ENCODE assay signal across 9 cellular contexts in genomic region chr4:146916479-146917076, GRCh38. TPM values are rescaled to one million over a fixed set of nuclear protein-coding genes. Genes with fewer than 3 reads are reported as not detected.
A peak's percentile ranks its signal among the peaks of the same experiment; 100 is the strongest.
DNase-seq lines count a peak whose midpoint lies in the region; ATAC-seq and TF ChIP-seq lines count a peak whose summit lies in the region.
"Had no signal": no experiment of that assay in that cellular context is flagged by ENCODE, and none has a peak within 500 bp of the region (broad histone marks: within the 10 kb centered on the region; RNA-seq: fewer than 3 reads in every experiment).

No MANE protein-coding gene starts in this region.

- DNase-seq in BE2C (peak; percentile 27), GM13976 (ENCODE audit: low spot score) (peak; percentile 6), MM.1S (peak; percentile 32), adrenal gland (peak in 3 of 7 donors; percentile 28 to 39 (median 30)), iris pigment epithelial cell (ENCODE audit: low read depth) (peak; percentile 49), iPS-NIHi11 (ENCODE audit: low spot score) (no peak)
- DNase-seq in stimulated activated naive CD4-positive, alpha-beta T cell treated with Interleukin-2 at 50 U/mL for 16 hours (lab: John Stamatoyannopoulos, UW): no peak

- in situ Hi-C loops in GM13976 (cut with MboI; ENCODE audit: low sequenced_read_pairs, unreplicated experiment): loop anchor here (10.0 kb wide), 1 partner anchor 682 kb away; no protein-coding TSS in a partner anchor

- no peak overlapping the region for H3K4me3 ChIP-seq in BE2C (ENCODE audit: low read depth, low read length)
- no peak overlapping the region for H3K4me3 ChIP-seq in MM.1S (ENCODE audit: low read length)
- no peak overlapping the region for H3K4me3 ChIP-seq in adrenal gland

- no peaks in the 10 kb centered on the region for H3K9me3 ChIP-seq in BE2C
- H3K9me3 ChIP-seq in MM.1S (replicated peaks; ENCODE audit: insufficient read depth, low read length): no peaks in the 10 kb centered on the region
- peaks cover 0 to 9% (median 0%) of the 10 kb centered on the region in 3 donors for H3K9me3 ChIP-seq in adrenal gland (replicated peaks in 1 of 3)

- TF ChIP-seq CTCF in BE2C (IDR thresholded peaks at IDR 0.05; ENCODE audit: low read depth, low read length): peak; percentile 77
- peak; percentile 44 for TF ChIP-seq CTCF in GM13976 (IDR thresholded peaks at IDR 0.05; ENCODE audit: borderline replicate concordance, control extremely low read depth, extremely low read depth, insufficient read depth, missing control alignments)
- TF ChIP-seq CTCF in MM.1S (IDR thresholded peaks at IDR 0.05; ENCODE audit: low read length): peak; percentile 71
- peak; percentile 60 to 86 (median 76) for TF ChIP-seq CTCF in adrenal gland (IDR thresholded peaks at IDR 0.05)

- no peak overlapping the region for H2AFZ ChIP-seq in MM.1S (ENCODE audit: low read length)

- H3K4me1 ChIP-seq in BE2C: no peaks in the 10 kb centered on the region
- H3K4me1 ChIP-seq in MM.1S (ENCODE audit: low read length): no peaks in the 10 kb centered on the region
- no peaks in the 10 kb centered on the region for H3K4me1 ChIP-seq in adrenal gland (replicated peaks in 1 of 2)

- H3K27ac ChIP-seq in MM.1S (ENCODE audit: low read length) (no peak overlapping the region), adrenal gland (no peak overlapping the region)

- no peaks in the 10 kb centered on the region for H3K36me3 ChIP-seq in BE2C
- H3K36me3 ChIP-seq in MM.1S (replicated peaks; ENCODE audit: insufficient read depth, low read length): no peaks in the 10 kb centered on the region
- no peaks in the 10 kb centered on the region for H3K36me3 ChIP-seq in adrenal gland (replicated peaks in 1 of 2)

- no peaks in the 10 kb centered on the region for H3K9me2 ChIP-seq in MM.1S (replicated peaks; ENCODE audit: insufficient read depth, low read length)

- no peak for ATAC-seq in GM19328 (IDR thresholded peaks at IDR 0.05; ENCODE audit: unreplicated experiment)

- no peak overlapping the region for H3K9ac ChIP-seq in MM.1S (ENCODE audit: low read length)

- H3K79me2 ChIP-seq in MM.1S (ENCODE audit: low read length): no peaks in the 10 kb centered on the region

- no peak for TF ChIP-seq POLR2A in adrenal gland (IDR thresholded peaks at IDR 0.05)

- intact Hi-C loops in adrenal gland (cut with DNase I): loop anchor here (10.0 kb wide), 3 partner anchors 582 to 962 kb away; no protein-coding TSS in a partner anchor

- H3K4me2 ChIP-seq in MM.1S (ENCODE audit: low read depth, low read length): no peak overlapping the region

- peaks cover 40% of the 10 kb centered on the region for H3K27me3 ChIP-seq in BE2C
- H3K27me3 ChIP-seq in MM.1S (replicated peaks; ENCODE audit: insufficient read depth, low read length): no peaks in the 10 kb centered on the region
- peaks cover 43% of the 10 kb centered on the region for H3K27me3 ChIP-seq in adrenal gland

- no peaks in the 10 kb centered on the region for H3F3A ChIP-seq in MM.1S (ENCODE audit: insufficient read depth, low read length)

- no peaks in the 10 kb centered on the region for H4K20me1 ChIP-seq in MM.1S (ENCODE audit: insufficient read depth, low read length)

RNA-seq across cellular contexts. Expression of gene TTC29, which starts 29.1 kb away (rescaled TPM):
- polyA plus RNA-seq in BE2C (2012; ENCODE audit: insufficient read depth, insufficient read length, low read depth): not detected
- total RNA-seq in adrenal gland: not detected
- not detected for polyA plus RNA-seq in adrenal gland
- total RNA-seq: mononuclear cell had no signal

Comparison
In these comparisons a context has a peak if more than half of its experiments do, and no peak if none do; other contexts are left out.
1. DNase-seq: peak in BE2C (single experiment), GM13976 (single experiment), MM.1S (single experiment) and iris pigment epithelial cell (single experiment); none in iPS-NIHi11 (single experiment) and stimulated activated naive CD4-positive, alpha-beta T cell treated with Interleukin-2 at 50 U/mL for 16 hours (single experiment).
2. Peak in every context shown above with its lines, with median percentiles within 50 percentile points of each other: CTCF ChIP-seq.